In genomic region chr1:156845953-156846545, GRCh38 we compare ENCODE assay signal across 15 cellular contexts. TPM values are rescaled to one million over a fixed set of nuclear protein-coding genes. Genes with fewer than 3 reads are reported as not detected.
DNase-seq lines count a peak whose midpoint lies in the region; ATAC-seq and TF ChIP-seq lines count a peak whose summit lies in the region.
"Had no signal": no experiment of that assay in that cellular context is flagged by ENCODE, and none has a peak within 500 bp of the region (broad histone marks: within the 10 kb centered on the region; RNA-seq: fewer than 3 reads in every experiment).

No MANE protein-coding gene starts in this region.

- peak overlapping the region in 1 of 2 experiments; percentile 70; a peak in 3 of 5 replicates for H3K4me3 Mint-ChIP-seq in H9
- H3K4me3 Mint-ChIP-seq in activated naive CD8-positive, alpha-beta T cell treated with anti-CD3 and anti-CD28 coated beads, Interleukin-2, amount 50 U/mL, for 24 hours, result peak overlapping the region; percentile 1
- H3K4me3 Mint-ChIP-seq in naive B cell, result peak overlapping the region in 5 of 8 donors; percentile 12 to 84 (median 62)

- H3K18ac ChIP-seq in H9 (ENCODE audit: insufficient read length, low read depth, low read length), result no peak overlapping the region

- no peak for ATAC-seq in activated naive CD8-positive, alpha-beta T cell treated with anti-CD3 and anti-CD28 coated beads, Interleukin-2, amount 50 U/mL, for 24 hours
- no peak for ATAC-seq in naive B cell (ENCODE audit: low read depth in 2 of 2)

- in situ Hi-C loops in GM13977 (cut with MboI; ENCODE audit: low pct_unique_long_range_greater_than_20kb, low sequenced_read_pairs, unreplicated experiment), result no loop called here

- intact Hi-C loops in colonic mucosa (cut with DNase I), result no loop called here
- intact Hi-C loops in left ventricle myocardium inferior (cut with micrococcal nuclease), result no loop called here

- H2BK12ac ChIP-seq in H9 (ENCODE audit: insufficient read length, low read depth, low read length), result no peak overlapping the region

- no peak overlapping the region for H2BK15ac ChIP-seq in H9 (ENCODE audit: low read depth, low read length)

- peak overlapping the region; percentile 50 for H3K4me2 ChIP-seq in H9 (ENCODE audit: insufficient read depth, insufficient read length, low read length)

- H2BK120ac ChIP-seq in H9 (ENCODE audit: low read depth, low read length, poor library complexity, severe bottlenecking), result no peak overlapping the region

- H3K36me3 ChIP-seq in colonic mucosa (no peaks in the 10 kb centered on the region), left ventricle myocardium inferior (no peaks in the 10 kb centered on the region)

- H4K8ac ChIP-seq in H9 (replicated peaks; ENCODE audit: insufficient read length, low read depth, low read length), result no peak overlapping the region

- H4K91ac ChIP-seq in H9 (ENCODE audit: insufficient read length, low read depth, low read length), result no peak overlapping the region

- H3K56ac ChIP-seq in H9 (ENCODE audit: insufficient read length, low read depth, low read length), result no peak overlapping the region

- H3K36me3 Mint-ChIP-seq in H9 (ENCODE audit: insufficient read depth in 1 of 3, low read depth in 3 of 3) (no peaks in the 10 kb centered on the region), naive B cell (no peaks in the 10 kb centered on the region)
- H3K36me3 Mint-ChIP-seq in activated naive CD8-positive, alpha-beta T cell treated with anti-CD3 and anti-CD28 coated beads, Interleukin-2, amount 50 U/mL, for 24 hours (ENCODE audit: low read depth), result no peaks in the 10 kb centered on the region

- H3K27ac ChIP-seq in H9 (ENCODE audit: insufficient read length, low read depth, low read length), result no peak overlapping the region
- no peak overlapping the region for H3K27ac ChIP-seq in colonic mucosa
- H3K27ac ChIP-seq in left ventricle myocardium inferior (replicated peaks), result no peak overlapping the region

- H3K9ac ChIP-seq in H9 (ENCODE audit: extremely low read depth, insufficient read length, low read length) (no peak overlapping the region), colonic mucosa (ENCODE audit: low read depth in 2 of 2, low read length in 2 of 2) (no peak overlapping the region)

- no peak overlapping the region for H3T11ph ChIP-seq in H9 (ENCODE audit: low read length)

- TF ChIP-seq CTCF in GM13977 (IDR thresholded peaks at IDR 0.05; ENCODE audit: extremely low read depth, insufficient read depth, missing control alignments), result no peak
- TF ChIP-seq CTCF in H9 (conservative IDR thresholded peaks at IDR 0.05), result no peak
- no peak for TF ChIP-seq CTCF in colonic mucosa (IDR thresholded peaks at IDR 0.05)
- TF ChIP-seq CTCF in left ventricle myocardium inferior (IDR thresholded peaks at IDR 0.05; ENCODE audit: borderline replicate concordance), result no peak

- H2AFZ ChIP-seq in H9 (ENCODE audit: low read length), result no peak overlapping the region

- no CpG with 5 or more reads among the region's 18 CpGs for WGBS in H9 (ENCODE audit: extremely low coverage, insufficient read length, low lambda C conversion rate)

- DNase-seq in GM13977 (ENCODE audit: low spot score) (peak; percentile 24), H9 (no peak), naive B cell (no peak), colonic mucosa (no peak), NCI-H446 (lab: John Stamatoyannopoulos, UW) (no peak), left ventricle myocardium inferior (no peak), SIG-M5 treated with dmso at 0.1 percent for 504 hours (lab: John Stamatoyannopoulos, UW; ENCODE audit: unreplicated experiment) (no peak)
- DNase-seq in activated naive CD8-positive, alpha-beta T cell treated with anti-CD3 and anti-CD28 coated beads, Interleukin-2, amount 50 U/mL, for 24 hours, result no peak
- DNase-seq: Calu3, MV-4-11, NCI-H1417 treated with DMSO at 0.1 percent for 48 hours, NCI-H1930, OCI-M1, SIG-M5 had no signal

- no peak overlapping the region for H3K4ac ChIP-seq in H9 (ENCODE audit: low read depth, low read length)

- H3K4me1 Mint-ChIP-seq in H9 (peaks cover 15 to 35% of the 10 kb centered on the region in 2 experiments), naive B cell (peaks cover 18 to 24% (median 23%) of the 10 kb centered on the region in 3 donors)
- peaks cover 26% of the 10 kb centered on the region for H3K4me1 Mint-ChIP-seq in activated naive CD8-positive, alpha-beta T cell treated with anti-CD3 and anti-CD28 coated beads, Interleukin-2, amount 50 U/mL, for 24 hours

- H3K9me3 ChIP-seq in H9 (ENCODE audit: control insufficient read depth, low read depth, low read length) (no peaks in the 10 kb centered on the region), colonic mucosa (no peaks in the 10 kb centered on the region), left ventricle myocardium inferior (replicated peaks) (no peaks in the 10 kb centered on the region)

- H3K27me3 ChIP-seq in H9 (ENCODE audit: insufficient read depth, low read length) (peaks cover 71% of the 10 kb centered on the region), colonic mucosa (peaks cover 51% of the 10 kb centered on the region), left ventricle myocardium inferior (ENCODE audit: low read depth) (peaks cover 96% of the 10 kb centered on the region)

- H3K27ac Mint-ChIP-seq in H9 (no peak overlapping the region), naive B cell (no peak overlapping the region)
- no peak overlapping the region for H3K27ac Mint-ChIP-seq in activated naive CD8-positive, alpha-beta T cell treated with anti-CD3 and anti-CD28 coated beads, Interleukin-2, amount 50 U/mL, for 24 hours

- no peaks in the 10 kb centered on the region for H3K79me2 ChIP-seq in H9 (ENCODE audit: insufficient read depth, low read length)

- no peak overlapping the region for H2BK5ac ChIP-seq in H9 (ENCODE audit: insufficient read length, low read length)

- H2AK5ac ChIP-seq in H9 (ENCODE audit: insufficient read length, low read length), result no peak overlapping the region

- no peaks in the 10 kb centered on the region for H3K79me1 ChIP-seq in H9 (ENCODE audit: insufficient read depth, low read depth, low read length, poor library complexity, severe bottlenecking)

- no peak overlapping the region for H3K14ac ChIP-seq in H9 (ENCODE audit: insufficient read depth, low read length)

- peaks cover 100% of the 10 kb centered on the region for H3K27me3 Mint-ChIP-seq in H9 (ENCODE audit: low read depth)
- peaks cover 56% of the 10 kb centered on the region for H3K27me3 Mint-ChIP-seq in activated naive CD8-positive, alpha-beta T cell treated with anti-CD3 and anti-CD28 coated beads, Interleukin-2, amount 50 U/mL, for 24 hours
- peaks cover 53 to 91% (median 89%) of the 10 kb centered on the region in 3 donors for H3K27me3 Mint-ChIP-seq in naive B cell

- H3K4me3 ChIP-seq in colonic mucosa (no peak overlapping the region), left ventricle myocardium inferior (no peak overlapping the region)
- H3K4me3 ChIP-seq: K562 had no signal

- H4K20me1 ChIP-seq in H9 (ENCODE audit: control insufficient read depth, insufficient read depth, insufficient read length), result no peaks in the 10 kb centered on the region

- H4K5ac ChIP-seq in H9 (ENCODE audit: insufficient read length, low read depth, low read length), result no peak overlapping the region

- peaks cover 14% of the 10 kb centered on the region for H3K23me2 ChIP-seq in H9 (ENCODE audit: insufficient read length, low read depth, low read length, poor library complexity, severe bottlenecking)

- no peak overlapping the region for H3K23ac ChIP-seq in H9 (ENCODE audit: insufficient read length, low read depth, low read length)

- H2BK20ac ChIP-seq in H9 (ENCODE audit: low read depth, low read length, poor library complexity, severe bottlenecking), result no peak overlapping the region

- H3K4me1 ChIP-seq in H9 (ENCODE audit: insufficient read depth, low read length) (no peaks in the 10 kb centered on the region), colonic mucosa (no peaks in the 10 kb centered on the region), left ventricle myocardium inferior (peaks cover 10% of the 10 kb centered on the region)

- H3K9me3 Mint-ChIP-seq in H9 (no peaks in the 10 kb centered on the region; a peak in 1 of 5 replicates), naive B cell (no peaks in the 10 kb centered on the region)
- no peaks in the 10 kb centered on the region for H3K9me3 Mint-ChIP-seq in activated naive CD8-positive, alpha-beta T cell treated with anti-CD3 and anti-CD28 coated beads, Interleukin-2, amount 50 U/mL, for 24 hours

RNA-seq across cellular contexts. Expression of gene INSRR, which starts 12.9 kb away (rescaled TPM):
- total RNA-seq in H9 (2021) (not detected in 2 replicates), colonic mucosa (not detected), left ventricle myocardium inferior (0.41 TPM)
- polyA plus RNA-seq in naive B cell (ENCODE audit: low read depth in 6 of 6), result not detected
- total RNA-seq: Calu3 had no signal

RNA-seq across cellular contexts. Expression of gene NTRK1, which starts 14.6 kb away (rescaled TPM):
- 0.13 and 0.24 TPM in 2 replicates for total RNA-seq in H9 (2021)
- not detected for polyA plus RNA-seq in naive B cell (ENCODE audit: low read depth in 6 of 6)
- total RNA-seq in colonic mucosa, result 1 to 10 TPM in 1 of 2 donors, under 1 TPM in 1; 0.56 to 1.1 TPM
- 1.0 TPM for total RNA-seq in left ventricle myocardium inferior
- total RNA-seq: Calu3 had no signal

RNA-seq across cellular contexts. Expression of gene SH2D2A, which starts 29.4 kb away (rescaled TPM):
- total RNA-seq in H9 (2021) (2.0 and 2.5 TPM in 2 replicates), colonic mucosa (1 to 10 TPM; 1.9 to 3.1 TPM), left ventricle myocardium inferior (0.88 TPM)
- polyA plus RNA-seq in naive B cell (ENCODE audit: low read depth in 6 of 6), result 1 to 10 TPM in 1 of 6 donors, under 1 TPM in 4, not detected in 1; 0.26 to 1.2 (median 0.31) TPM

RNA-seq across cellular contexts. Expression of gene PEAR1, which starts 47.5 kb away (rescaled TPM):
- 0.31 and 0.39 TPM in 2 replicates for total RNA-seq in H9 (2021)
- under 1 TPM in 3 of 6 donors, not detected in 3; 0.11 to 0.85 (median 0.27) TPM for polyA plus RNA-seq in naive B cell (ENCODE audit: low read depth in 6 of 6)
- total RNA-seq in colonic mucosa, result 1 to 10 TPM; 2.5 to 3.5 TPM
- total RNA-seq in left ventricle myocardium inferior, result 7.1 TPM
